22 cellular contexts compared by ENCODE assay signal in genomic region chr3:78322780-78323179, GRCh38.
DNase-seq lines count a peak whose midpoint lies in the region; ATAC-seq and TF ChIP-seq lines count a peak whose summit lies in the region.
"Had no signal": no experiment of that assay in that cellular context is flagged by ENCODE, and none has a peak within 500 bp of the region (broad histone marks: within the 10 kb centered on the region; RNA-seq: fewer than 3 reads in every experiment).

No MANE protein-coding gene starts in this region.

- H3K27me3 ChIP-seq in HUES48 (ENCODE audit: control insufficient read depth, insufficient read depth, low read length) (no peaks in the 10 kb centered on the region), iPS-20b (ENCODE audit: insufficient read depth, low read length) (no peaks in the 10 kb centered on the region), upper lobe of left lung (no peaks in the 10 kb centered on the region)
- H3K27me3 ChIP-seq: cardiac muscle cell, heart right ventricle, thyroid gland had no signal

- peak; percentile 97 for DNase-seq in NCI-H748 (lab: John Stamatoyannopoulos, UW; ENCODE audit: unreplicated experiment)
- DNase-seq in DMS79 (lab: John Stamatoyannopoulos, UW), result no peak
- DNase-seq in upper lobe of left lung, result no peak
- DNase-seq in effector memory CD8-positive, alpha-beta T cell, result no peak
- DNase-seq: activated B cell treated with CpG ODN at 0.5 μM for 24 hours; activated naive CD4-positive, alpha-beta T cell treated with anti-CD3 and anti-CD28 coated beads for 36 hours; activated T-cell treated with anti-CD3 and anti-CD28 coated beads, Interleukin-2, amount 50 U/mL, for 48 hours; CD4-positive, alpha-beta memory T cell; DMS53; heart right ventricle; Karpas-422; kidney glomerular epithelial cell; stimulated activated naive CD4-positive, alpha-beta T cell treated with Interleukin-2 at 50 U/mL for 16 hours; T-helper 9 cell; thyroid gland had no signal

- H3K9me3 Mint-ChIP-seq in effector memory CD8-positive, alpha-beta T cell, result peaks cover 29 to 35% of the 10 kb centered on the region in 2 donors

- no peak for TF ChIP-seq CTCF in upper lobe of left lung (IDR thresholded peaks at IDR 0.05)

- peaks cover 40% of the 10 kb centered on the region for H3K9me3 ChIP-seq in HUES48 (ENCODE audit: control insufficient read depth, insufficient read depth, low read length)
- peaks cover 23% of the 10 kb centered on the region for H3K9me3 ChIP-seq in iPS-20b (ENCODE audit: insufficient read depth, low read depth, low read length)
- H3K9me3 ChIP-seq in upper lobe of left lung, result no peaks in the 10 kb centered on the region
- H3K9me3 ChIP-seq: thyroid gland had no signal

- H3K36me3 ChIP-seq in HUES48 (ENCODE audit: control insufficient read depth, insufficient read depth, low read length), result no peaks in the 10 kb centered on the region
- H3K36me3 ChIP-seq in iPS-20b (ENCODE audit: insufficient read depth, low read depth, low read length), result no peaks in the 10 kb centered on the region
- no peaks in the 10 kb centered on the region for H3K36me3 ChIP-seq in upper lobe of left lung
- H3K36me3 ChIP-seq: cardiac muscle cell, heart right ventricle, thyroid gland had no signal

- H3K4me3 Mint-ChIP-seq in effector memory CD8-positive, alpha-beta T cell, result no peak overlapping the region
- H3K4me3 Mint-ChIP-seq: activated B cell treated with CpG ODN at 0.5 μM for 24 hours; activated naive CD4-positive, alpha-beta T cell treated with anti-CD3 and anti-CD28 coated beads for 36 hours; CD4-positive, alpha-beta memory T cell had no signal

- H3K27me3 Mint-ChIP-seq in effector memory CD8-positive, alpha-beta T cell, result no peaks in the 10 kb centered on the region
- H3K27me3 Mint-ChIP-seq: activated B cell treated with CpG ODN at 0.5 μM for 24 hours; CD4-positive, alpha-beta memory T cell had no signal

- H3K27ac ChIP-seq in HUES48 (ENCODE audit: low read depth, low read length) (peak overlapping the region; percentile 82), iPS-20b (ENCODE audit: low read length) (no peak overlapping the region), upper lobe of left lung (no peak overlapping the region)
- H3K27ac ChIP-seq: cardiac muscle cell, heart right ventricle, RWPE1, skin epidermis, thyroid gland had no signal

- H3K27ac Mint-ChIP-seq in effector memory CD8-positive, alpha-beta T cell, result no peak overlapping the region
- H3K27ac Mint-ChIP-seq: activated B cell treated with CpG ODN at 0.5 μM for 24 hours; activated naive CD4-positive, alpha-beta T cell treated with anti-CD3 and anti-CD28 coated beads for 36 hours; CD4-positive, alpha-beta memory T cell had no signal

- H3K36me3 Mint-ChIP-seq in effector memory CD8-positive, alpha-beta T cell (ENCODE audit: insufficient read depth), result no peaks in the 10 kb centered on the region
- H3K36me3 Mint-ChIP-seq: CD4-positive, alpha-beta memory T cell had no signal

- ATAC-seq in GM18870 (IDR thresholded peaks at IDR 0.05; ENCODE audit: unreplicated experiment), result peak; percentile 100
- ATAC-seq in upper lobe of left lung (ENCODE audit: low FRiP score in 2 of 2), result no peak
- no peak for ATAC-seq in effector memory CD8-positive, alpha-beta T cell (replicated peaks)
- ATAC-seq: heart right ventricle, SK-N-SH treated with all-trans-retinoic acid at 6 μM for 48 hours had no signal

- H3K9ac ChIP-seq in HUES48 (ENCODE audit: low read depth, low read length), result no peak overlapping the region
- no peak overlapping the region for H3K9ac ChIP-seq in iPS-20b (ENCODE audit: low read depth, low read length)

- TF ChIP-seq EP300 in upper lobe of left lung (IDR thresholded peaks at IDR 0.05), result no peak

- H3K4me1 ChIP-seq in HUES48 (ENCODE audit: control insufficient read depth, insufficient read depth, low read length) (peaks cover 17% of the 10 kb centered on the region), iPS-20b (ENCODE audit: insufficient read depth, low read length) (peaks cover 7% of the 10 kb centered on the region; the same call in 1 of the 2 replicates), upper lobe of left lung (no peaks in the 10 kb centered on the region)
- H3K4me1 ChIP-seq: heart right ventricle, thyroid gland had no signal

- H3K4me1 Mint-ChIP-seq in effector memory CD8-positive, alpha-beta T cell (ENCODE audit: low read depth in 2 of 2), result no peaks in the 10 kb centered on the region
- H3K4me1 Mint-ChIP-seq: activated B cell treated with CpG ODN at 0.5 μM for 24 hours; CD4-positive, alpha-beta memory T cell had no signal

- H3K4me3 ChIP-seq in HUES48 (ENCODE audit: low read depth, low read length) (peak overlapping the region; percentile 29; the same call in 1 of the 2 replicates), iPS-20b (ENCODE audit: low read length) (peak overlapping the region; percentile 12; the same call in 1 of the 2 replicates), upper lobe of left lung (no peak overlapping the region)
- H3K4me3 ChIP-seq: cardiac muscle cell, heart right ventricle, skin epidermis, thyroid gland had no signal

- no peak for TF ChIP-seq POLR2A in upper lobe of left lung (IDR thresholded peaks at IDR 0.05)

- 79% methylated on average over 2 of the region's 2 CpGs for WGBS in upper lobe of left lung, 2 donors

Comparison
In these comparisons a context has a peak if more than half of its experiments do, and no peak if none do; other contexts are left out.
1. H3K4me3 ChIP-seq: peak in HUES48 (single experiment) and iPS-20b (single experiment); none in upper lobe of left lung (0 of 4).